Comparison of ENCODE assay signal across 10 cellular contexts in the genomic region with DNA sequence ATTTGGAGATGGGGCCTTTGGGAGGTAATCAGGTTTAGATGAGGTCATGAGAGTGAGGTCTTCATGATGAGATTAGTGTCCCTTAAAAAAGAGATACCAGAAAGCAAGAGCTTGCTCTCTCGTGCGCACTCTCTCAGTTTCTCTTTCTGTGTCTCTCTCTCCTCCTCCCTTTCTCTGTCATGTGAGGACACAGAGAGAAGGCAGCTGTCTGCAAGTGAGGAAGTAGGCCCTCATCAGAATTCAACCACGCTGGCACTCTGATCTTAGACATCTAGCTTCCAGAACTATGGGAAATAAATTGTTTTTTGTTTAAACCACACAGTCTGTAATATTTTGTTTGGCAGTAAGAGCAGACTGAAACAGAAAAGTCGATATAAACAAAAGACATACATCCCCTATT.
DNase-seq lines count a peak whose midpoint lies in the region; ATAC-seq lines count a peak whose summit lies in the region.
"Had no signal": no experiment of that assay in that cellular context is flagged by ENCODE, and none has a peak within 500 bp of the region (broad histone marks: within the 10 kb centered on the region; RNA-seq: fewer than 3 reads in every experiment).

No MANE protein-coding gene starts in this region.

- DNase-seq in fibroblast of peridontal ligament (ENCODE audit: extremely low read depth) = peak; percentile 69
- DNase-seq in mesenteric fat pad (ENCODE audit: low spot score) = no peak
- DNase-seq in NCI-H446 treated with DMSO at 0.1 percent for 48 hours (lab: John Stamatoyannopoulos, UW) = no peak
- no peak for DNase-seq in stimulated activated naive CD8-positive, alpha-beta T cell treated with anti-CD3 and anti-CD28 coated beads, Interleukin-15, amount 100 ng/mL, for 72 hours
- DNase-seq in mucosa of gallbladder (ENCODE audit: low spot score) = no peak
- DNase-seq: DMS79, T-helper 17 cell had no signal

- H3K4me1 Mint-ChIP-seq in stimulated activated naive CD8-positive, alpha-beta T cell treated with anti-CD3 and anti-CD28 coated beads, Interleukin-15, amount 100 ng/mL, for 72 hours = no peaks in the 10 kb centered on the region
- H3K4me1 Mint-ChIP-seq: T-helper 17 cell had no signal

- H3K9me3 Mint-ChIP-seq in stimulated activated naive CD8-positive, alpha-beta T cell treated with anti-CD3 and anti-CD28 coated beads, Interleukin-15, amount 100 ng/mL, for 72 hours = no peaks in the 10 kb centered on the region

- no peak overlapping the region for H3K27ac Mint-ChIP-seq in stimulated activated naive CD8-positive, alpha-beta T cell treated with anti-CD3 and anti-CD28 coated beads, Interleukin-15, amount 100 ng/mL, for 72 hours
- H3K27ac Mint-ChIP-seq: T-helper 17 cell had no signal

- H3K4me3 Mint-ChIP-seq in stimulated activated naive CD8-positive, alpha-beta T cell treated with anti-CD3 and anti-CD28 coated beads, Interleukin-15, amount 100 ng/mL, for 72 hours = no peak overlapping the region
- H3K4me3 Mint-ChIP-seq: T-helper 17 cell had no signal

- no peaks in the 10 kb centered on the region for H3K27me3 Mint-ChIP-seq in stimulated activated naive CD8-positive, alpha-beta T cell treated with anti-CD3 and anti-CD28 coated beads, Interleukin-15, amount 100 ng/mL, for 72 hours
- H3K27me3 Mint-ChIP-seq: T-helper 17 cell had no signal

- ATAC-seq in GM18508 (IDR thresholded peaks at IDR 0.05; ENCODE audit: insufficient read depth, unreplicated experiment) (peak; percentile 99), GM21576 (IDR thresholded peaks at IDR 0.05; ENCODE audit: unreplicated experiment) (peak; percentile 99), HG03439 (IDR thresholded peaks at IDR 0.05; ENCODE audit: unreplicated experiment) (peak; percentile 99)
- ATAC-seq in stimulated activated naive CD8-positive, alpha-beta T cell treated with anti-CD3 and anti-CD28 coated beads, Interleukin-15, amount 100 ng/mL, for 72 hours = no peak
- ATAC-seq: T-helper 17 cell had no signal
